In genomic region chr21:39022901-39023693, GRCh38 we compare ENCODE assay signal across 8 cellular contexts.
DNase-seq lines count a peak whose midpoint lies in the region; ATAC-seq and TF ChIP-seq lines count a peak whose summit lies in the region.

No MANE protein-coding gene starts in this region.

- TF ChIP-seq POLR2A in sigmoid colon (IDR thresholded peaks at IDR 0.05) (no peak), erythroblast (IDR thresholded peaks at IDR 0.05; ENCODE audit: low read length) (no peak)

- WGBS in right cardiac atrium = 18% methylated on average over 28 of the region's 28 CpGs
- 80 to 82% methylated on average over 28 of the region's 28 CpGs for WGBS in sigmoid colon, 2 donors

- no peak overlapping the region for H3K4me3 Mint-ChIP-seq in WTC11

- H3K4me1 Mint-ChIP-seq in WTC11 = peaks cover 42% of the 10 kb centered on the region

- peaks cover 16% of the 10 kb centered on the region for H3K9me3 Mint-ChIP-seq in WTC11

- H3K27ac Mint-ChIP-seq in WTC11 = peak overlapping the region; percentile 77

- H3K9me3 ChIP-seq in right cardiac atrium (ENCODE audit: control insufficient read depth, low read length) (no peaks in the 10 kb centered on the region), sigmoid colon (peaks cover 0 to 4% (median 0%) of the 10 kb centered on the region in 4 donors)

- H3K36me3 Mint-ChIP-seq in WTC11 = peaks cover 6% of the 10 kb centered on the region; the same call in 1 of the 2 replicates

- no peaks in the 10 kb centered on the region for H3K36me3 ChIP-seq in sigmoid colon

- intact Hi-C loops in right cardiac atrium (cut with DNase I) (loop anchor here in 1 of 4 donors (10.0 kb wide), 1 partner anchor 102 kb away; no protein-coding TSS in a partner anchor), sigmoid colon (cut with DNase I) (no loop called here)

- TF ChIP-seq CTCF in WTC11 (IDR thresholded peaks at IDR 0.05) = no peak
- TF ChIP-seq CTCF in sigmoid colon (IDR thresholded peaks at IDR 0.05) = no peak

- TF ChIP-seq EP300 in sigmoid colon (IDR thresholded peaks at IDR 0.05) = no peak

- peaks cover 7% of the 10 kb centered on the region for H3K4me1 ChIP-seq in right cardiac atrium (ENCODE audit: control insufficient read depth, insufficient read depth, low read length)
- peaks cover 0 to 22% (median 18%) of the 10 kb centered on the region in 4 donors for H3K4me1 ChIP-seq in sigmoid colon

- H3K27ac ChIP-seq in right cardiac atrium (ENCODE audit: low read length) = peak overlapping the region; percentile 22
- peak overlapping the region; percentile 3 to 75 (median 48) for H3K27ac ChIP-seq in sigmoid colon

- DNase-seq in HuH-7.5 (ENCODE audit: low spot score) (peak; percentile 25), WTC11 (ENCODE audit: low spot score) (no peak), right cardiac atrium (peak; percentile 77 to 91 (median 90)), sigmoid colon (peak; percentile 66), erythroblast (lab: John Stamatoyannopoulos, UW) (no peak)
- DNase-seq in activated CD4-positive, alpha-beta T cell treated with anti-CD3 and anti-CD28 coated beads for 1 hour = no peak

- no peaks in the 10 kb centered on the region for H3K27me3 ChIP-seq in right cardiac atrium (ENCODE audit: control insufficient read depth, insufficient read depth)
- H3K27me3 ChIP-seq in sigmoid colon = no peaks in the 10 kb centered on the region

- CTCF ChIA-PET in WTC11 (lab: Charles Lee) = interaction anchor here (0.7 to 2.5 kb wide), 13 partner anchors 11 to 114 kb away, joined by 3 to 15 read pairs (median 4); no protein-coding TSS in a partner anchor

- H3K4me3 ChIP-seq in right cardiac atrium (ENCODE audit: low read length) (no peak overlapping the region), sigmoid colon (no peak overlapping the region)

- H3K27me3 Mint-ChIP-seq in WTC11 (ENCODE audit: low read depth) = no peaks in the 10 kb centered on the region; the same call in 1 of the 2 replicates

- peak; percentile 82 for ATAC-seq in WTC11
- peak; percentile 82 to 88 for ATAC-seq in right cardiac atrium
- ATAC-seq in GM18867 (IDR thresholded peaks at IDR 0.05; ENCODE audit: unreplicated experiment) = no peak
- ATAC-seq in GM21737 (IDR thresholded peaks at IDR 0.05; ENCODE audit: unreplicated experiment) = no peak

- POLR2A ChIA-PET in WTC11 (lab: Charles Lee) = no interaction called here

TF ChIP-seq in WTC11, 78 proteins besides CTCF, POLR2A, EP300 and RAD21:
- TF ChIP-seq HMGA2 (CRISPR knock-in tag; IDR thresholded peaks at IDR 0.05) (no peak), CREM (CRISPR knock-in tag; IDR thresholded peaks at IDR 0.05) (no peak), NR1H2 (CRISPR knock-in tag; IDR thresholded peaks at IDR 0.05) (no peak), ETV6 (CRISPR knock-in tag; IDR thresholded peaks at IDR 0.05) (no peak), SMAD3 (CRISPR knock-in tag; IDR thresholded peaks at IDR 0.05; ENCODE audit: borderline replicate concordance) (no peak), ZNF121 (CRISPR knock-in tag; IDR thresholded peaks at IDR 0.05) (no peak), NFYB (CRISPR knock-in tag; conservative IDR thresholded peaks at IDR 0.05; ENCODE audit: low read depth) (no peak), ZNF671 (CRISPR knock-in tag; IDR thresholded peaks at IDR 0.05) (no peak), FOXP4 (CRISPR knock-in tag; IDR thresholded peaks at IDR 0.05) (no peak)

Comparison
In these comparisons a context has a peak if more than half of its experiments do, and no peak if none do; other contexts are left out.
1. DNase-seq: peak in HuH-7.5 (single experiment), right cardiac atrium (3 of 3) and sigmoid colon (single experiment); none in WTC11 (single experiment), activated CD4-positive, alpha-beta T cell treated with anti-CD3 and anti-CD28 coated beads for 1 hour (single experiment) and erythroblast (0 of 2).
2. ATAC-seq: peak in WTC11 (single experiment) and right cardiac atrium (2 of 2); none in GM18867 (single experiment) and GM21737 (single experiment).